ENCODE assay signal across 24 cellular contexts in the genomic region with DNA sequence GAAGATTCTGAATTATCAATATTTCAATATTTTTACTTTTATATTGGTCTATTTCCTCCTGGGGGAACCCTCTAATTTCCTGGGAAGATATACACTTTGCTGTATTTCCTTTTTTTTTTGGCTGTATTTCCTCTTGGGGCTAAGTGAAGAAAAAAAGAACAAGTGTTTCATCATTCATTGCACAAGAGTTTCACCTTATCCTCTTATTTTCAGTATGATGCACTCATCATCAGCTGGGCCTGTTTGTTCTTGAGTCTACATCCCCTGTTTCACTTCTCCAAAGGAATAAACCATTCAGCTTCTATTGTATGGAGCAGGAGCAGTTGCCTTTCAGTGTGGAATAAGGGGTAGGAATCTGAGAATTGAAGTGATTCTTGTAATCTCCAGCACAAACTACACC.
"Had no signal": no experiment of that assay in that cellular context is flagged by ENCODE, and none has a peak within 500 bp of the region (broad histone marks: within the 10 kb centered on the region; RNA-seq: fewer than 3 reads in every experiment).

No MANE protein-coding gene starts in this region.

- H3K4me1 ChIP-seq: adrenal gland, parathyroid adenoma, sigmoid colon, stomach, testis had no signal

- H3K79me2 ChIP-seq: parathyroid adenoma had no signal

- H3K4me3 ChIP-seq: adrenal gland, cardiac muscle cell, lung, sigmoid colon, stomach, testis had no signal

- H3K36me3 ChIP-seq: adrenal gland, cardiac muscle cell, sigmoid colon, stomach, WERI-Rb-1 had no signal

- H3K9me3 Mint-ChIP-seq: type B pancreatic cell had no signal

- H3K27ac ChIP-seq: adrenal gland, cardiac muscle cell, parathyroid adenoma, sigmoid colon, stomach, testis, WERI-Rb-1 had no signal

- H3K4me3 Mint-ChIP-seq: activated T-cell treated with anti-CD3 and anti-CD28 coated beads, Interleukin-2, amount 50 U/mL, for 72 hours; mesothelial cell of epicardium; nephron; stimulated activated effector memory CD8-positive, alpha-beta T cell treated with anti-CD3 and anti-CD28 coated beads, Interleukin-12 subunit alpha, Interleukin-12 subunit beta, amount 100 ng/mL, for 72 hours; type B pancreatic cell had no signal

- H3K4me1 Mint-ChIP-seq: mesothelial cell of epicardium; nephron; stimulated activated effector memory CD8-positive, alpha-beta T cell treated with anti-CD3 and anti-CD28 coated beads, Interleukin-12 subunit alpha, Interleukin-12 subunit beta, amount 100 ng/mL, for 72 hours had no signal

- H3K27me3 ChIP-seq: adrenal gland, cardiac muscle cell, sigmoid colon, stomach, testis had no signal

- H3K27ac Mint-ChIP-seq: activated T-cell treated with anti-CD3 and anti-CD28 coated beads, Interleukin-2, amount 50 U/mL, for 72 hours; mesothelial cell of epicardium; nephron; stimulated activated effector memory CD8-positive, alpha-beta T cell treated with anti-CD3 and anti-CD28 coated beads, Interleukin-12 subunit alpha, Interleukin-12 subunit beta, amount 100 ng/mL, for 72 hours; type B pancreatic cell had no signal

- H3K9ac ChIP-seq: parathyroid adenoma had no signal

- DNase-seq: activated CD4-positive, alpha-beta T cell treated with anti-CD3 and anti-CD28 coated beads for 1 hour; activated CD8-positive, alpha-beta memory T cell treated with anti-CD3 and anti-CD28 coated beads for 24 hours; activated CD8-positive, alpha-beta memory T cell treated with anti-CD3 and anti-CD28 coated beads, Interleukin-2, amount 50 U/mL, for 48 hours; activated effector memory CD4-positive, alpha-beta T cell treated with anti-CD3 and anti-CD28 coated beads, Interleukin-2, amount 50 U/mL, for 16 hours; activated naive CD4-positive, alpha-beta T cell treated with anti-CD3 and anti-CD28 coated beads, Interleukin-2, amount 50 U/mL, for 16 hours; activated T-cell treated with anti-CD3 and anti-CD28 coated beads, Interleukin-2, amount 50 U/mL, for 72 hours; adrenal gland; dermis blood vessel endothelial cell; effector memory CD4-positive, alpha-beta T cell; hippocampal formation; sigmoid colon; stimulated activated CD4-positive, alpha-beta T cell treated with anti-CD3 and anti-CD28 coated beads, Interleukin-4, amount 100 ng/mL, for 24 hours; stomach; testis; WERI-Rb-1 had no signal

- FAIRE-seq: endothelial cell of umbilical vein, islet of Langerhans had no signal

- H3K9me3 ChIP-seq: adrenal gland, sigmoid colon, stomach, testis had no signal

- ATAC-seq: activated T-cell treated with anti-CD3 and anti-CD28 coated beads, Interleukin-2, amount 50 U/mL, for 72 hours; stimulated activated effector memory CD8-positive, alpha-beta T cell treated with anti-CD3 and anti-CD28 coated beads, Interleukin-12 subunit alpha, Interleukin-12 subunit beta, amount 100 ng/mL, for 72 hours had no signal

- H3K27me3 Mint-ChIP-seq: type B pancreatic cell had no signal

- H2AFZ ChIP-seq: parathyroid adenoma had no signal

- H3K36me3 Mint-ChIP-seq: mesothelial cell of epicardium; stimulated activated effector memory CD8-positive, alpha-beta T cell treated with anti-CD3 and anti-CD28 coated beads, Interleukin-12 subunit alpha, Interleukin-12 subunit beta, amount 100 ng/mL, for 72 hours; type B pancreatic cell had no signal
